ENCODE assay signal across 32 cellular contexts in genomic region chr2:16204791-16205620, GRCh38.
"Had no signal": no experiment of that assay in that cellular context is flagged by ENCODE, and none has a peak within 500 bp of the region (broad histone marks: within the 10 kb centered on the region; RNA-seq: fewer than 3 reads in every experiment).

No MANE protein-coding gene starts in this region.

- H3K4me1 Mint-ChIP-seq: activated CD4-positive, alpha-beta T cell treated with anti-CD3 and anti-CD28 coated beads, Interleukin-2, amount 10 ng/mL, durations not matched to agents 24 days and 14 days; activated naive CD4-positive, alpha-beta T cell treated with anti-CD3 and anti-CD28 coated beads, Interleukin-2, amount 10 ng/mL, durations not matched to agents 7 days and 5 days; activated naive CD8-positive, alpha-beta T cell treated with anti-CD3 and anti-CD28 coated beads, Interleukin-2, amount 10 ng/mL, durations not matched to agents 7 days and 5 days; immature natural killer cell; mesothelial cell of epicardium; stimulated activated memory B cell treated with anti-CD40 and anti-IgM and Interleukin-4, amounts not matched to agents 10 μg/mL and 1 μg/mL and 100 μg/mL, for 72 hours; stimulated activated naive CD8-positive, alpha-beta T cell treated with anti-CD3 and anti-CD28 coated beads, Interleukin-15, amount 100 ng/mL, for 72 hours had no signal

- FAIRE-seq: kidney had no signal

- H3K27ac ChIP-seq: ascending aorta, gastrocnemius medialis, hepatocyte, ovary, thyroid gland had no signal

- H3K4me1 ChIP-seq: ascending aorta, thyroid gland had no signal

- H3K9me3 Mint-ChIP-seq: activated CD4-positive, alpha-beta T cell treated with anti-CD3 and anti-CD28 coated beads, Interleukin-2, amount 10 ng/mL, durations not matched to agents 24 days and 14 days; activated T-helper 1 cell treated with anti-CD3 and anti-CD28 coated beads, Interleukin-12 subunit alpha, Interleukin-12 subunit beta, Interleukin-2, Interleukin-4 antibody, amounts not matched to agents 30 ng/mL and 10 ng/mL and 1 ng/mL, durations not matched to agents 14 hours and 24 hours and 36 hours had no signal

- H3K36me3 ChIP-seq: ascending aorta, gastrocnemius medialis, ovary, thyroid gland had no signal

- H2AFZ ChIP-seq: hepatocyte had no signal

- H3K4me3 Mint-ChIP-seq: activated CD4-positive, alpha-beta memory T cell treated with anti-CD3 and anti-CD28 coated beads for 36 hours; activated CD4-positive, alpha-beta T cell treated with anti-CD3 and anti-CD28 coated beads, Interleukin-2, amount 10 ng/mL, durations not matched to agents 24 days and 14 days; activated naive CD4-positive, alpha-beta T cell treated with anti-CD3 and anti-CD28 coated beads, Interleukin-2, amount 10 ng/mL, durations not matched to agents 7 days and 5 days; activated naive CD8-positive, alpha-beta T cell treated with anti-CD3 and anti-CD28 coated beads, Interleukin-2, amount 10 ng/mL, durations not matched to agents 7 days and 5 days; activated T-helper 1 cell treated with anti-CD3 and anti-CD28 coated beads, Interleukin-12 subunit alpha, Interleukin-12 subunit beta, Interleukin-2, Interleukin-4 antibody, amounts not matched to agents 30 ng/mL and 10 ng/mL and 1 ng/mL, durations not matched to agents 14 hours and 24 hours and 36 hours; brain; immature natural killer cell; mesothelial cell of epicardium; naive thymus-derived CD8-positive, alpha-beta T cell; stimulated activated memory B cell treated with anti-CD40 and anti-IgM and Interleukin-4, amounts not matched to agents 10 μg/mL and 1 μg/mL and 100 μg/mL, for 72 hours; stimulated activated naive CD8-positive, alpha-beta T cell treated with anti-CD3 and anti-CD28 coated beads, Interleukin-15, amount 100 ng/mL, for 72 hours had no signal

- H3K27ac Mint-ChIP-seq: activated CD4-positive, alpha-beta memory T cell treated with anti-CD3 and anti-CD28 coated beads for 36 hours; activated CD4-positive, alpha-beta T cell treated with anti-CD3 and anti-CD28 coated beads, Interleukin-2, amount 10 ng/mL, durations not matched to agents 24 days and 14 days; activated naive CD4-positive, alpha-beta T cell treated with anti-CD3 and anti-CD28 coated beads, Interleukin-2, amount 10 ng/mL, durations not matched to agents 7 days and 5 days; activated naive CD8-positive, alpha-beta T cell treated with anti-CD3 and anti-CD28 coated beads, Interleukin-2, amount 10 ng/mL, durations not matched to agents 7 days and 5 days; activated T-helper 1 cell treated with anti-CD3 and anti-CD28 coated beads, Interleukin-12 subunit alpha, Interleukin-12 subunit beta, Interleukin-2, Interleukin-4 antibody, amounts not matched to agents 30 ng/mL and 10 ng/mL and 1 ng/mL, durations not matched to agents 14 hours and 24 hours and 36 hours; immature natural killer cell; mesothelial cell of epicardium; naive thymus-derived CD8-positive, alpha-beta T cell; progenitor cell of endocrine pancreas; stimulated activated memory B cell treated with anti-CD40 and anti-IgM and Interleukin-4, amounts not matched to agents 10 μg/mL and 1 μg/mL and 100 μg/mL, for 72 hours; stimulated activated naive CD8-positive, alpha-beta T cell treated with anti-CD3 and anti-CD28 coated beads, Interleukin-15, amount 100 ng/mL, for 72 hours had no signal

- H3K27me3 ChIP-seq: ascending aorta, gastrocnemius medialis, hepatocyte, ovary, thyroid gland had no signal

- ATAC-seq: gastrocnemius medialis; left colon; naive thymus-derived CD8-positive, alpha-beta T cell; sciatic nerve; stimulated activated memory B cell treated with anti-CD40 and anti-IgM and Interleukin-4, amounts not matched to agents 10 μg/mL and 1 μg/mL and 100 μg/mL, for 72 hours; stimulated activated naive CD8-positive, alpha-beta T cell treated with anti-CD3 and anti-CD28 coated beads, Interleukin-15, amount 100 ng/mL, for 72 hours had no signal

- DNase-seq: activated CD4-positive, alpha-beta memory T cell treated with anti-CD3 and anti-CD28 coated beads for 36 hours; activated CD4-positive, alpha-beta T cell treated with anti-CD3 and anti-CD28 coated beads, Interleukin-2, amount 10 ng/mL, durations not matched to agents 24 days and 14 days; activated CD4-positive, CD25-positive, alpha-beta regulatory T cell treated with anti-CD3 and anti-CD28 coated beads, Interleukin-2, amount 50 U/mL, for 72 hours; activated CD8-positive, alpha-beta memory T cell treated with anti-CD3 and anti-CD28 coated beads, Interleukin-2, amount 50 U/mL, for 4 hours; activated effector memory CD4-positive, alpha-beta T cell treated with anti-CD3 and anti-CD28 coated beads, Interleukin-2, amount 50 U/mL, for 16 hours; activated naive CD4-positive, alpha-beta T cell treated with anti-CD3 and anti-CD28 coated beads, Interleukin-2, amount 10 ng/mL, durations not matched to agents 7 days and 5 days; activated naive CD8-positive, alpha-beta T cell treated with anti-CD3 and anti-CD28 coated beads, Interleukin-2, amount 10 ng/mL, durations not matched to agents 7 days and 5 days; activated T-cell treated with anti-CD3 and anti-CD28 coated beads, Interleukin-2, amount 50 U/mL, for 1 hour; cortex of kidney; effector CD4-positive, alpha-beta T cell; gastrocnemius medialis; immature natural killer cell; kidney; left colon; naive thymus-derived CD8-positive, alpha-beta T cell; ovary; retina; stimulated activated CD4-positive, alpha-beta T cell treated with anti-CD3 and anti-CD28 coated beads, Interleukin-1b, Interleukin-23, amount 100 ng/mL, for 48 hours; stimulated activated CD4-positive, alpha-beta T cell treated with anti-CD3 and anti-CD28 coated beads, Interleukin-4, amount 100 ng/mL, for 4 hours; stimulated activated CD8-positive, alpha-beta memory T cell treated with anti-CD3 and anti-CD28 coated beads, Interleukin-4, amount 100 ng/mL, for 48 hours; stimulated activated naive CD8-positive, alpha-beta T cell treated with anti-CD3 and anti-CD28 coated beads, Interleukin-15, amount 100 ng/mL, for 72 hours; T-helper 2 cell; thyroid gland had no signal

- H3K4me2 ChIP-seq: hepatocyte, smooth muscle cell had no signal

- H3K36me3 Mint-ChIP-seq: activated CD4-positive, alpha-beta memory T cell treated with anti-CD3 and anti-CD28 coated beads for 36 hours; activated naive CD4-positive, alpha-beta T cell treated with anti-CD3 and anti-CD28 coated beads, Interleukin-2, amount 10 ng/mL, durations not matched to agents 7 days and 5 days; activated naive CD8-positive, alpha-beta T cell treated with anti-CD3 and anti-CD28 coated beads, Interleukin-2, amount 10 ng/mL, durations not matched to agents 7 days and 5 days; brain; immature natural killer cell; mesothelial cell of epicardium; naive thymus-derived CD8-positive, alpha-beta T cell; stimulated activated memory B cell treated with anti-CD40 and anti-IgM and Interleukin-4, amounts not matched to agents 10 μg/mL and 1 μg/mL and 100 μg/mL, for 72 hours had no signal

- H3K79me2 ChIP-seq: hepatocyte had no signal

- H3K27me3 Mint-ChIP-seq: activated CD4-positive, alpha-beta T cell treated with anti-CD3 and anti-CD28 coated beads, Interleukin-2, amount 10 ng/mL, durations not matched to agents 24 days and 14 days; activated naive CD8-positive, alpha-beta T cell treated with anti-CD3 and anti-CD28 coated beads, Interleukin-2, amount 10 ng/mL, durations not matched to agents 7 days and 5 days; stimulated activated memory B cell treated with anti-CD40 and anti-IgM and Interleukin-4, amounts not matched to agents 10 μg/mL and 1 μg/mL and 100 μg/mL, for 72 hours had no signal

- H3K9me3 ChIP-seq: ascending aorta, gastrocnemius medialis, ovary, thyroid gland had no signal

- H3K4me3 ChIP-seq: ascending aorta, gastrocnemius medialis, hepatocyte, ovary, smooth muscle cell, thyroid gland had no signal
